ENCODE assay signal across 1 cellular context in genomic region chr6:103122766-103123601, GRCh38.
TF ChIP-seq lines count a peak whose summit lies in the region.

No MANE protein-coding gene starts in this region.

TF ChIP-seq in HepG2, 621 proteins besides CTCF, POLR2A, EP300 and RAD21 (continued from another document):
- TF ChIP-seq TCF7L2 (IDR thresholded peaks at IDR 0.05; ENCODE audit: low read depth, low read length): no peak
- TF ChIP-seq MTF1 (CRISPR knock-in tag; IDR thresholded peaks at IDR 0.05): no peak
- no peak for TF ChIP-seq BCL6 (CRISPR knock-in tag; IDR thresholded peaks at IDR 0.05)
- no peak for TF ChIP-seq GTF3A (CRISPR knock-in tag; conservative IDR thresholded peaks at IDR 0.05)
- no peak for TF ChIP-seq ZNF296 (CRISPR knock-in tag; conservative IDR thresholded peaks at IDR 0.05)
- peak; percentile 33; the same call in 1 of the 2 replicates for TF ChIP-seq SALL1 (CRISPR knock-in tag; IDR thresholded peaks at IDR 0.05)
TF ChIP-seq in HepG2: peak in this region for 5.
